11 cellular contexts compared by ENCODE assay signal in genomic region chr12:4892418-4892817, GRCh38. TPM values are rescaled to one million over a fixed set of nuclear protein-coding genes. Genes with fewer than 3 reads are reported as not detected.
"Had no signal": no experiment of that assay in that cellular context is flagged by ENCODE, and none has a peak within 500 bp of the region (broad histone marks: within the 10 kb centered on the region; RNA-seq: fewer than 3 reads in every experiment).

No MANE protein-coding gene starts in this region.

- H3K36me3 ChIP-seq: HAP-1 had no signal

- H3K4me3 ChIP-seq: GM23248, HAP-1 had no signal

- FAIRE-seq: HepG2 had no signal

- H3K4me3 Mint-ChIP-seq: HFFc6, IgD-negative memory B cell had no signal

- ATAC-seq: HCT116, HepG2 had no signal

- H3K27ac ChIP-seq: GM23248, HL-60 had no signal

- H3K27ac Mint-ChIP-seq: HFFc6, IgD-negative memory B cell had no signal

- H3K9me3 ChIP-seq: HAP-1 had no signal

- H3K36me3 Mint-ChIP-seq: IgD-negative memory B cell had no signal

- DNase-seq: GM23248, GOT3, H7, HFFc6, KBM-7 had no signal

- H3K9me3 Mint-ChIP-seq: HFFc6, IgD-negative memory B cell had no signal

- H3K4me1 ChIP-seq: HAP-1 had no signal

RNA-seq across cellular contexts. Expression of gene KCNA1, which starts 17.3 kb away (rescaled TPM):
- total RNA-seq: GM23248, H7, HepG2, HFFc6, HT1080 had no signal
